Comparison of ENCODE assay signal across 8 cellular contexts in genomic region chr5:150700600-150701377, GRCh38. TPM values are rescaled to one million over a fixed set of nuclear protein-coding genes. Genes with fewer than 3 reads are reported as not detected.
DNase-seq lines count a peak whose midpoint lies in the region; ATAC-seq and TF ChIP-seq lines count a peak whose summit lies in the region.

TSS of gene RBM22 (minus strand) at chr5:150701062. CDS start at chr5:150700985, 77 bp downstream.

- in situ Hi-C loops in GM13977 (cut with MboI; ENCODE audit: low pct_unique_long_range_greater_than_20kb, low sequenced_read_pairs, unreplicated experiment): no loop called here

- intact Hi-C loops in right cardiac atrium (cut with DNase I): loop anchor here in 2 of 4 donors (2.0 to 5.0 kb wide), 2 partner anchors 138 to 140 kb away; no protein-coding TSS in a partner anchor
- intact Hi-C loops in aorta (cut with DNase I): loop anchor here (1.0 to 10.0 kb wide), 5 partner anchors 58 to 236 kb away; partner anchors contain the start of gene SMIM3 (in 1 of the 2)

- H3K4me3 ChIP-seq in right cardiac atrium (ENCODE audit: low read length): peak within 1 kb of the TSS; percentile 85
- peak within 1 kb of the TSS; percentile 68 to 94 for H3K4me3 ChIP-seq in aorta (ENCODE audit: low read length in 2 of 2)

- peak; percentile 68 for TF ChIP-seq CTCF in GM13977 (IDR thresholded peaks at IDR 0.05; ENCODE audit: extremely low read depth, insufficient read depth, missing control alignments)

- no peak within 1 kb of the TSS for H3K4me3 Mint-ChIP-seq in T-helper 17 cell

- H3K4me1 Mint-ChIP-seq in T-helper 17 cell: peaks cover 10% of the 10 kb centered on the region

- peak within 1 kb of the TSS; percentile 99 for H3K27ac ChIP-seq in right cardiac atrium (ENCODE audit: low read length)
- peak within 1 kb of the TSS; percentile 57 to 93 for H3K27ac ChIP-seq in aorta (ENCODE audit: low read depth in 1 of 2, low read length in 2 of 2)

- H3K27ac Mint-ChIP-seq in T-helper 17 cell: no peak within 1 kb of the TSS

- no peaks in the 10 kb centered on the region for H3K27me3 ChIP-seq in right cardiac atrium (ENCODE audit: control insufficient read depth, insufficient read depth)
- no peaks in the 10 kb centered on the region for H3K27me3 ChIP-seq in aorta (ENCODE audit: control insufficient read depth in 1 of 2, insufficient read depth in 2 of 2, low read length in 1 of 2)

- ATAC-seq in HG02870 (IDR thresholded peaks at IDR 0.05; ENCODE audit: unreplicated experiment) (peak; percentile 95), T-helper 17 cell (peak; percentile 95), right cardiac atrium (peak; percentile 99), aorta (ENCODE audit: low FRiP score) (peak; percentile 99)

- H3K36me3 Mint-ChIP-seq in T-helper 17 cell (ENCODE audit: low read depth): no peaks in the 10 kb centered on the region

- no peaks in the 10 kb centered on the region for H3K27me3 Mint-ChIP-seq in T-helper 17 cell

- DNase-seq in GM13977 (ENCODE audit: low spot score) (peak; percentile 86), NCI-H1694 (lab: John Stamatoyannopoulos, UW) (peak; percentile 85), T-helper 17 cell (peak; percentile 82 to 85 (median 84)), anterior cingulate cortex (lab: John Stamatoyannopoulos, UW) (peak; percentile 59 to 96 (median 89)), right cardiac atrium (peak; percentile 94 to 98 (median 97)), putamen (ENCODE audit: low spot score) (peak; percentile 94), aorta (peak; percentile 96 to 97)

- peaks cover 0 to 4% of the 10 kb centered on the region in 2 donors for H3K36me3 ChIP-seq in aorta (ENCODE audit: control insufficient read depth in 1 of 2, insufficient read depth in 2 of 2, low read length in 1 of 2)

- under 1% methylated on average over 59 of the region's 59 CpGs for WGBS in right cardiac atrium
- 0 to 1% methylated on average over 36 to 59 of the region's 59 CpGs for WGBS in aorta, 2 donors

- no peaks in the 10 kb centered on the region for H3K4me1 ChIP-seq in right cardiac atrium (ENCODE audit: control insufficient read depth, insufficient read depth, low read length)
- peaks cover 0 to 3% of the 10 kb centered on the region in 2 donors for H3K4me1 ChIP-seq in aorta (ENCODE audit: control insufficient read depth in 1 of 2, insufficient read depth in 2 of 2, low read length in 2 of 2)

- H3K9me3 ChIP-seq in T-helper 17 cell (ENCODE audit: control insufficient read depth, low read length, poor library complexity, severe bottlenecking) (no peaks in the 10 kb centered on the region), right cardiac atrium (ENCODE audit: control insufficient read depth, low read length) (no peaks in the 10 kb centered on the region), aorta (ENCODE audit: control insufficient read depth, low read length) (no peaks in the 10 kb centered on the region)

RNA-seq across cellular contexts. Expression of gene RBM22, which starts in this region (rescaled TPM):
- total RNA-seq in T-helper 17 cell: 100 to 1,000 TPM in 1 of 2 donors, 10 to 100 TPM in 1; 96.0 to 105 TPM
- total RNA-seq in right cardiac atrium: 10 to 100 TPM; 25.1 to 30.8 (median 26.4) TPM
- polyA plus RNA-seq in right cardiac atrium: 19.3 TPM
- total RNA-seq in aorta: 10 to 100 TPM; 40.1 to 46.9 TPM
- polyA plus RNA-seq in aorta: 10 to 100 TPM; 16.8 to 41.8 TPM

Comparison
In these comparisons a context has a peak if more than half of its experiments do, and no peak if none do; other contexts are left out.
1. Peak in every context shown above with its lines: DNase-seq, ATAC-seq, H3K4me3 ChIP-seq and H3K27ac ChIP-seq.